9 cellular contexts compared by ENCODE assay signal in genomic region chr1:19476440-19477190, GRCh38. TPM values are rescaled to one million over a fixed set of nuclear protein-coding genes. Genes with fewer than 3 reads are reported as not detected.
DNase-seq lines count a peak whose midpoint lies in the region; ATAC-seq, FAIRE-seq and TF ChIP-seq lines count a peak whose summit lies in the region.
"Had no signal": no experiment of that assay in that cellular context is flagged by ENCODE, and none has a peak within 500 bp of the region (broad histone marks: within the 10 kb centered on the region; RNA-seq: fewer than 3 reads in every experiment).

No MANE protein-coding gene starts in this region.

- DNase-seq in GM12892 (ENCODE audit: insufficient read length) (no peak), left ventricle myocardium inferior (no peak), NCI-H82 (lab: John Stamatoyannopoulos, UW) (no peak), NCI-H1436 treated with DMSO at 0.1 percent for 48 hours (lab: John Stamatoyannopoulos, UW) (no peak)
- peak; percentile 63 for DNase-seq in activated CD4-positive, alpha-beta memory T cell treated with anti-CD3 and anti-CD28 coated beads for 36 hours

- peaks cover 99% of the 10 kb centered on the region for H3K4me1 ChIP-seq in left ventricle myocardium inferior
- H3K4me1 ChIP-seq in stomach smooth muscle (ENCODE audit: control insufficient read depth, insufficient read depth, low read length) = peaks cover 73% of the 10 kb centered on the region

- POLR2A ChIA-PET in activated CD4-positive, alpha-beta memory T cell treated with anti-CD3 and anti-CD28 coated beads for 36 hours (lab: Charles Lee) = interaction anchor here (0.6 to 2.1 kb wide), 6 partner anchors 8 to 121 kb away, joined by 3 to 9 read pairs (median 4); partner anchors contain the start of gene CAPZB

- peak; percentile 96 for FAIRE-seq in GM12892 (lab: Jason Lieb, UNC)
- FAIRE-seq: endometrium had no signal

- H3K27me3 Mint-ChIP-seq in activated CD4-positive, alpha-beta memory T cell treated with anti-CD3 and anti-CD28 coated beads for 36 hours = no peaks in the 10 kb centered on the region

- H3K27ac ChIP-seq in left ventricle myocardium inferior (replicated peaks) = peak overlapping the region; percentile 58
- H3K27ac ChIP-seq in stomach smooth muscle (ENCODE audit: low read length) = peak overlapping the region; percentile 55

- no peaks in the 10 kb centered on the region for H3K27me3 ChIP-seq in left ventricle myocardium inferior (ENCODE audit: low read depth)
- H3K27me3 ChIP-seq in stomach smooth muscle (ENCODE audit: control insufficient read depth in 1 of 2, insufficient read depth in 2 of 2, low read length in 2 of 2) = no peaks in the 10 kb centered on the region

- H3K36me3 Mint-ChIP-seq in activated CD4-positive, alpha-beta memory T cell treated with anti-CD3 and anti-CD28 coated beads for 36 hours = peaks cover 14% of the 10 kb centered on the region

- peak overlapping the region; percentile 93 for H3K27ac Mint-ChIP-seq in activated CD4-positive, alpha-beta memory T cell treated with anti-CD3 and anti-CD28 coated beads for 36 hours

- H3K9me3 ChIP-seq in left ventricle myocardium inferior (replicated peaks) (no peaks in the 10 kb centered on the region), stomach smooth muscle (ENCODE audit: control insufficient read depth in 2 of 2, low read length in 2 of 2) (no peaks in the 10 kb centered on the region)

- H3K36me3 ChIP-seq in left ventricle myocardium inferior (peaks cover 10% of the 10 kb centered on the region), stomach smooth muscle (ENCODE audit: control insufficient read depth in 2 of 2, insufficient read depth in 2 of 2, low read length in 2 of 2) (peaks cover 2 to 14% of the 10 kb centered on the region in 2 donors)

- peak overlapping the region; percentile 5 to 29 for H3K9ac ChIP-seq in stomach smooth muscle (ENCODE audit: low read length in 2 of 2)

- no peaks in the 10 kb centered on the region for H3K9me3 Mint-ChIP-seq in activated CD4-positive, alpha-beta memory T cell treated with anti-CD3 and anti-CD28 coated beads for 36 hours

- TF ChIP-seq POLR2A in GM12892 (IDR thresholded peaks at IDR 0.05; ENCODE audit: low read depth, low read length) = no peak

- intact Hi-C loops in activated CD4-positive, alpha-beta memory T cell treated with anti-CD3 and anti-CD28 coated beads for 36 hours (cut with micrococcal nuclease) = loop anchor here (1.0 to 2.0 kb wide), 3 partner anchors 7 to 22 kb away; no protein-coding TSS in a partner anchor
- intact Hi-C loops in left ventricle myocardium inferior (cut with micrococcal nuclease) = no loop called here

- peaks cover 94% of the 10 kb centered on the region for H3K4me1 Mint-ChIP-seq in activated CD4-positive, alpha-beta memory T cell treated with anti-CD3 and anti-CD28 coated beads for 36 hours (ENCODE audit: low read depth)

- TF ChIP-seq CTCF in left ventricle myocardium inferior (IDR thresholded peaks at IDR 0.05; ENCODE audit: borderline replicate concordance) = no peak

- CTCF ChIA-PET in activated CD4-positive, alpha-beta memory T cell treated with anti-CD3 and anti-CD28 coated beads for 36 hours (lab: Charles Lee) = interaction anchor here (0.8 to 1.4 kb wide), 4 partner anchors 11 to 178 kb away, joined by 3 to 5 read pairs (median 4); no protein-coding TSS in a partner anchor

- ATAC-seq in HG03095 (IDR thresholded peaks at IDR 0.05; ENCODE audit: unreplicated experiment) = peak; percentile 43
- ATAC-seq in GM19328 (IDR thresholded peaks at IDR 0.05; ENCODE audit: unreplicated experiment) = no peak

- peak overlapping the region; percentile 1 for H3K4me3 ChIP-seq in left ventricle myocardium inferior
- peak overlapping the region; percentile 7 to 35 for H3K4me3 ChIP-seq in stomach smooth muscle (ENCODE audit: low read length in 2 of 2)

- H3K4me3 Mint-ChIP-seq in activated CD4-positive, alpha-beta memory T cell treated with anti-CD3 and anti-CD28 coated beads for 36 hours = peak overlapping the region; percentile 59

RNA-seq across cellular contexts. Expression of gene CAPZB, which starts 8.7 kb away (rescaled TPM):
- polyA plus RNA-seq in GM12892 (2012; ENCODE audit: missing spikeins) = 251 TPM
- total RNA-seq in activated CD4-positive, alpha-beta memory T cell treated with anti-CD3 and anti-CD28 coated beads for 36 hours = 100 to 1,000 TPM; 388 to 419 TPM
- 217 TPM for total RNA-seq in left ventricle myocardium inferior
